In genomic region chr12:94244165-94245133, GRCh38 we compare ENCODE assay signal across 8 cellular contexts.
DNase-seq lines count a peak whose midpoint lies in the region; ATAC-seq and TF ChIP-seq lines count a peak whose summit lies in the region.

No MANE protein-coding gene starts in this region.

- TF ChIP-seq CTCF in lung (IDR thresholded peaks at IDR 0.05; ENCODE audit: control extremely low read depth, extremely low read depth) (no peak), vagina (IDR thresholded peaks at IDR 0.05) (no peak), esophagus muscularis mucosa (IDR thresholded peaks at IDR 0.05) (no peak)

- TF ChIP-seq EP300 in esophagus muscularis mucosa (IDR thresholded peaks at IDR 0.05) = no peak

- no peak for TF ChIP-seq POLR2A in vagina (IDR thresholded peaks at IDR 0.05)
- no peak for TF ChIP-seq POLR2A in esophagus muscularis mucosa (IDR thresholded peaks at IDR 0.05; ENCODE audit: low read depth)

- no peaks in the 10 kb centered on the region for H3K9me3 ChIP-seq in lung (ENCODE audit: control insufficient read depth in 2 of 2, insufficient read depth in 1 of 2, low read length in 1 of 2)
- no peaks in the 10 kb centered on the region for H3K9me3 ChIP-seq in vagina
- H3K9me3 ChIP-seq in esophagus muscularis mucosa = no peaks in the 10 kb centered on the region

- no peak overlapping the region for H3K4me3 ChIP-seq in lung
- no peak overlapping the region for H3K4me3 ChIP-seq in vagina
- no peak overlapping the region for H3K4me3 ChIP-seq in esophagus muscularis mucosa

- intact Hi-C loops in vagina (cut with DNase I) (no loop called here), esophagus muscularis mucosa (cut with DNase I) (no loop called here)

- H3K27me3 ChIP-seq in lung (ENCODE audit: control insufficient read depth, insufficient read depth) (no peaks in the 10 kb centered on the region), vagina (no peaks in the 10 kb centered on the region), esophagus muscularis mucosa (no peaks in the 10 kb centered on the region)

- ATAC-seq in GM18861 (IDR thresholded peaks at IDR 0.05; ENCODE audit: unreplicated experiment) = peak; percentile 52
- peak; percentile 40 for ATAC-seq in HG03039 (IDR thresholded peaks at IDR 0.05; ENCODE audit: unreplicated experiment)
- no peak for ATAC-seq in lung (ENCODE audit: insufficient read depth, low FRiP score)
- ATAC-seq in GM18870 (IDR thresholded peaks at IDR 0.05; ENCODE audit: unreplicated experiment) = no peak

- peak; percentile 82 for DNase-seq in UCSD-AML1 (lab: John Stamatoyannopoulos, UW; ENCODE audit: unreplicated experiment)
- DNase-seq in lung (ENCODE audit: low spot score) = peak; percentile 32
- no peak for DNase-seq in vagina (ENCODE audit: extremely low spot score in 2 of 2)
- DNase-seq in RKO (ENCODE audit: low spot score) = no peak
- no peak for DNase-seq in esophagus muscularis mucosa (ENCODE audit: extremely low spot score)

- H3K27ac ChIP-seq in lung (ENCODE audit: low read depth in 1 of 2, low read length in 1 of 2) (peak overlapping the region in 1 of 2 donors; percentile 28), vagina (no peak overlapping the region), esophagus muscularis mucosa (replicated peaks in 1 of 4) (no peak overlapping the region)

- H3K36me3 ChIP-seq in lung (ENCODE audit: control insufficient read depth in 2 of 2, insufficient read depth in 2 of 2, low read length in 2 of 2) (no peaks in the 10 kb centered on the region), vagina (no peaks in the 10 kb centered on the region), esophagus muscularis mucosa (no peaks in the 10 kb centered on the region)

- 37 to 66% methylated on average over 11 of the region's 11 CpGs for WGBS in lung, 2 donors
- 74% methylated on average over 11 of the region's 11 CpGs for WGBS in esophagus muscularis mucosa

- no peaks in the 10 kb centered on the region for H3K4me1 ChIP-seq in lung (ENCODE audit: control insufficient read depth in 2 of 2, insufficient read depth in 2 of 2, low read length in 2 of 2)
- no peaks in the 10 kb centered on the region for H3K4me1 ChIP-seq in vagina
- H3K4me1 ChIP-seq in esophagus muscularis mucosa = no peaks in the 10 kb centered on the region

Comparison
In these comparisons a context has a peak if more than half of its experiments do, and no peak if none do; other contexts are left out.
1. ATAC-seq: peak in GM18861 (single experiment) and HG03039 (single experiment); none in lung (single experiment) and GM18870 (single experiment).
2. DNase-seq: peak in UCSD-AML1 (single experiment) and lung (single experiment); none in vagina (0 of 2), RKO (single experiment) and esophagus muscularis mucosa (single experiment).